15 cellular contexts compared by ENCODE assay signal in genomic region chr17:901964-902363, GRCh38.
DNase-seq lines count a peak whose midpoint lies in the region; ATAC-seq and TF ChIP-seq lines count a peak whose summit lies in the region.
"Had no signal": no experiment of that assay in that cellular context is flagged by ENCODE, and none has a peak within 500 bp of the region (broad histone marks: within the 10 kb centered on the region; RNA-seq: fewer than 3 reads in every experiment).

No MANE protein-coding gene starts in this region.

- no peaks in the 10 kb centered on the region for H3K9me3 Mint-ChIP-seq in activated naive CD8-positive, alpha-beta T cell treated with anti-CD3 and anti-CD28 coated beads for 36 hours
- H3K9me3 Mint-ChIP-seq: CD4-positive, alpha-beta T cell had no signal

- H3K9me3 ChIP-seq in colonic mucosa (no peaks in the 10 kb centered on the region), iPS-20b (ENCODE audit: insufficient read depth, low read depth, low read length) (no peaks in the 10 kb centered on the region), skeletal muscle satellite cell (replicated peaks; ENCODE audit: low read length) (no peaks in the 10 kb centered on the region)
- H3K9me3 ChIP-seq: A549 had no signal

- H3K9ac ChIP-seq in colonic mucosa (ENCODE audit: low read depth in 2 of 2, low read length in 2 of 2) (no peak overlapping the region), iPS-20b (ENCODE audit: low read depth, low read length) (no peak overlapping the region; the same call in 1 of the 2 replicates), skeletal muscle satellite cell (ENCODE audit: low read depth, low read length) (peak overlapping the region; percentile 32)

- no peaks in the 10 kb centered on the region for H3K27me3 ChIP-seq in colonic mucosa
- H3K27me3 ChIP-seq in iPS-20b (ENCODE audit: insufficient read depth, low read length): no peaks in the 10 kb centered on the region
- H3K27me3 ChIP-seq in skeletal muscle satellite cell (ENCODE audit: control insufficient read depth, insufficient read depth, low read length): peaks cover 25% of the 10 kb centered on the region

- no peaks in the 10 kb centered on the region for H3K4me1 Mint-ChIP-seq in activated naive CD8-positive, alpha-beta T cell treated with anti-CD3 and anti-CD28 coated beads for 36 hours

- H3K4me3 Mint-ChIP-seq in activated naive CD8-positive, alpha-beta T cell treated with anti-CD3 and anti-CD28 coated beads for 36 hours: no peak overlapping the region
- H3K4me3 Mint-ChIP-seq: CD4-positive, alpha-beta T cell had no signal

- no peak for ATAC-seq in HG02938 (IDR thresholded peaks at IDR 0.05; ENCODE audit: unreplicated experiment)
- ATAC-seq in HG03139 (IDR thresholded peaks at IDR 0.05; ENCODE audit: unreplicated experiment): no peak

- peak; percentile 32 for DNase-seq in EH (ENCODE audit: low read depth)
- no peak for DNase-seq in colonic mucosa
- DNase-seq in activated naive CD8-positive, alpha-beta T cell treated with anti-CD3 and anti-CD28 coated beads for 36 hours: no peak
- DNase-seq in ecto neural progenitor cell (ENCODE audit: low spot score): no peak
- DNase-seq: activated CD8-positive, alpha-beta memory T cell treated with anti-CD3 and anti-CD28 coated beads for 24 hours; activated gamma-delta T cell treated with Interleukin-2 at 50 U/mL for 16 hours; CD4-positive, alpha-beta T cell; stimulated activated naive CD4-positive, alpha-beta T cell treated with Interleukin-2 at 50 U/mL for 16 hours had no signal

- H3K27ac ChIP-seq in colonic mucosa (peak overlapping the region; percentile 22), iPS-20b (ENCODE audit: low read length) (peak overlapping the region; percentile 22)
- H3K27ac ChIP-seq: A549 had no signal

- no peaks in the 10 kb centered on the region for H3K4me1 ChIP-seq in colonic mucosa
- peaks cover 23% of the 10 kb centered on the region for H3K4me1 ChIP-seq in iPS-20b (ENCODE audit: insufficient read depth, low read length)
- peaks cover 27% of the 10 kb centered on the region for H3K4me1 ChIP-seq in skeletal muscle satellite cell (ENCODE audit: control insufficient read depth, insufficient read depth, low read length)

- no peak overlapping the region for H3K4me3 ChIP-seq in colonic mucosa
- H3K4me3 ChIP-seq in iPS-20b (ENCODE audit: low read length): no peak overlapping the region
- peak overlapping the region; percentile 45 for H3K4me3 ChIP-seq in skeletal muscle satellite cell (ENCODE audit: low read length)
- H3K4me3 ChIP-seq: A549, SK-N-MC had no signal

- no peak overlapping the region for H3K27ac Mint-ChIP-seq in activated naive CD8-positive, alpha-beta T cell treated with anti-CD3 and anti-CD28 coated beads for 36 hours
- H3K27ac Mint-ChIP-seq: CD4-positive, alpha-beta T cell; progenitor cell of endocrine pancreas had no signal

- no peaks in the 10 kb centered on the region for H3K36me3 Mint-ChIP-seq in activated naive CD8-positive, alpha-beta T cell treated with anti-CD3 and anti-CD28 coated beads for 36 hours

- peak overlapping the region; percentile 76 for H3K4me2 ChIP-seq in skeletal muscle satellite cell (ENCODE audit: low read length)
- H3K4me2 ChIP-seq: A549 had no signal

- intact Hi-C loops in colonic mucosa (cut with DNase I): no loop called here

- H3K27me3 Mint-ChIP-seq in activated naive CD8-positive, alpha-beta T cell treated with anti-CD3 and anti-CD28 coated beads for 36 hours: peaks cover 70% of the 10 kb centered on the region
- H3K27me3 Mint-ChIP-seq: progenitor cell of endocrine pancreas had no signal

- H3K36me3 ChIP-seq in colonic mucosa (no peaks in the 10 kb centered on the region), iPS-20b (ENCODE audit: insufficient read depth, low read depth, low read length) (no peaks in the 10 kb centered on the region), skeletal muscle satellite cell (ENCODE audit: insufficient read depth, low read length) (no peaks in the 10 kb centered on the region)

- TF ChIP-seq CTCF in colonic mucosa (IDR thresholded peaks at IDR 0.05): no peak
